ENCODE assay signal across 2 cellular contexts in the genomic region with DNA sequence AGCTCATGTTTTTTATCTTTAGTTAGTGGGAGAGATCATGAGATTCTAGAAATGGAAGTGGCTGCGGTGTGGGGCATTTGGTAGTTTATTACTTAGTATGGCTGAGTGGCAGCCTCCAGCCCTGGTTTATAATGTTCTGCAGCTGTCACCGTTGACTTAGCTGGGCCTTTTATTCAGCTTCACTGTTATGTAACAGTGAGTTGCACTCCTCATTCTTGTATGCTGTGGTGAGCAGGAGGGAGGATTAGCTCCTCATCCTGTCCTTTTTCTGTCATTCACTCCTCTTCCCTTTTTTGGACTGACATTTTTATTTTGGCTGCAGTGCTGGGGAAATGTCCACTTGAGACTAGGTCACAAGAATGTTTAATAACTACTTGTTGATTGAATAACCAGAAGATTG.
TF ChIP-seq lines count a peak whose summit lies in the region.

No MANE protein-coding gene starts in this region.

TF ChIP-seq in SK-N-SH treated with all-trans-retinoic acid at 6 μM for 48 hours, 23 proteins besides CTCF, POLR2A, EP300 and RAD21 (continued from another document):
- TF ChIP-seq, protein P1, sequence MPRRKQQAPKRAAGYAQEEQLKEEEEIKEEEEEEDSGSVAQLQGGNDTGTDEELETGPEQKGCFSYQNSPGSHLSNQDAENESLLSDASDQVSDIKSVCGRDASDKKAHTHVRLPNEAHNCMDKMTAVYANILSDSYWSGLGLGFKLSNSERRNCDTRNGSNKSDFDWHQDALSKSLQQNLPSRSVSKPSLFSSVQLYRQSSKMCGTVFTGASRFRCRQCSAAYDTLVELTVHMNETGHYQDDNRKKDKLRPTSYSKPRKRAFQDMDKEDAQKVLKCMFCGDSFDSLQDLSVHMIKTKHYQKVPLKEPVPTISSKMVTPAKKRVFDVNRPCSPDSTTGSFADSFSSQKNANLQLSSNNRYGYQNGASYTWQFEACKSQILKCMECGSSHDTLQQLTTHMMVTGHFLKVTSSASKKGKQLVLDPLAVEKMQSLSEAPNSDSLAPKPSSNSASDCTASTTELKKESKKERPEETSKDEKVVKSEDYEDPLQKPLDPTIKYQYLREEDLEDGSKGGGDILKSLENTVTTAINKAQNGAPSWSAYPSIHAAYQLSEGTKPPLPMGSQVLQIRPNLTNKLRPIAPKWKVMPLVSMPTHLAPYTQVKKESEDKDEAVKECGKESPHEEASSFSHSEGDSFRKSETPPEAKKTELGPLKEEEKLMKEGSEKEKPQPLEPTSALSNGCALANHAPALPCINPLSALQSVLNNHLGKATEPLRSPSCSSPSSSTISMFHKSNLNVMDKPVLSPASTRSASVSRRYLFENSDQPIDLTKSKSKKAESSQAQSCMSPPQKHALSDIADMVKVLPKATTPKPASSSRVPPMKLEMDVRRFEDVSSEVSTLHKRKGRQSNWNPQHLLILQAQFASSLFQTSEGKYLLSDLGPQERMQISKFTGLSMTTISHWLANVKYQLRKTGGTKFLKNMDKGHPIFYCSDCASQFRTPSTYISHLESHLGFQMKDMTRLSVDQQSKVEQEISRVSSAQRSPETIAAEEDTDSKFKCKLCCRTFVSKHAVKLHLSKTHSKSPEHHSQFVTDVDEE (CRISPR knock-in tag; IDR thresholded peaks at IDR 0.05) = no peak
TF ChIP-seq in SK-N-SH treated with all-trans-retinoic acid at 6 μM for 48 hours: peak in this region for 0.

TF ChIP-seq in SK-N-SH, 30 proteins besides CTCF, POLR2A, EP300 and RAD21 (continued from another document):
- no peak for TF ChIP-seq SMC3 (IDR thresholded peaks at IDR 0.05; ENCODE audit: low read depth, low read length)
- TF ChIP-seq FOSL2 (IDR thresholded peaks at IDR 0.05; ENCODE audit: borderline replicate concordance, low read depth) = no peak
- no peak for TF ChIP-seq USF1 (IDR thresholded peaks at IDR 0.05; ENCODE audit: borderline replicate concordance, low read depth)
- no peak for TF ChIP-seq ZBTB33 (IDR thresholded peaks at IDR 0.05; ENCODE audit: borderline replicate concordance, low read depth)
